ENCODE assay signal across 13 cellular contexts in the genomic region with DNA sequence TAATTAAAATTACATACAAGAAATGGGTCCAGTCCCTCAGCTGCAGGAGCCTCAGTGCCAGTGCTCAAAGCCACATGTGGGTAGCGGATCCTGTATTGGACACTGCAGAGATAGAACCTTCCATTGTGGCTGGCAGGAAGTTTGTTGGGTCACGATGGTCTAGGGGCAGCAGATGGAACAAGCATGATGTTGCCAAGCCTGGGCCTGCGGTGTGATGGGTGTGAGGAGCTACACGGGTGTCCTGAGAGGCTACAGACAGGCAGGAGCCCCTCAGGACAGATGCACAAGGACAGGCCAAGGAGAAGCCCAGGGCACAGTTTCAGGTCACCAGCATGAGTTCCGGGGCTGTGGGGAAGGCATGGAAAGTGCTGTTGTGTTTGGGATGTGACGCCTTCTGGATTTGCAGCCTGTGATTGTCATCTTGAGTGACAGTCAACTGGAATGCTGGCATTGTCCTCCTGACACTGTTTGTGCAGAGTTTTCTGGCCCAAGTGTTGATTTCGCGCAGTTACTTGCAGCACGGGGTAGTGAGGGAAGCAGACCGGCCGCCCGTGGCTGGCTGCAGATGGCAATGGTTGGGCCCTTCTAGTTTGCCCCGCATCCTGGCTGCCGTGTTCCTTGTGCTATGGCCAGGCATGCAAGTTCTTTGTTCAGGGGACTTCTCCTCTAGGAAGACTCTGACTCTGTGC.
"Had no signal": no experiment of that assay in that cellular context is flagged by ENCODE, and none has a peak within 500 bp of the region (broad histone marks: within the 10 kb centered on the region; RNA-seq: fewer than 3 reads in every experiment).

No MANE protein-coding gene starts in this region.

- H3K27me3 ChIP-seq: brain microvascular endothelial cell, foreskin keratinocyte, transverse colon had no signal

- ATAC-seq: foreskin keratinocyte; stimulated activated effector memory CD8-positive, alpha-beta T cell treated with anti-CD3 and anti-CD28 coated beads, Interleukin-12 subunit alpha, Interleukin-12 subunit beta, amount 100 ng/mL, for 72 hours had no signal

- H3K9me3 ChIP-seq: left ventricle myocardium inferior, transverse colon had no signal

- H3K4me3 Mint-ChIP-seq: activated CD4-positive, alpha-beta memory T cell treated with anti-CD3 and anti-CD28 coated beads, Interleukin-2, amount 10 ng/mL, durations not matched to agents 7 days and 5 days; nephron; stimulated activated effector memory CD8-positive, alpha-beta T cell treated with anti-CD3 and anti-CD28 coated beads, Interleukin-12 subunit alpha, Interleukin-12 subunit beta, amount 100 ng/mL, for 72 hours had no signal

- H3K4me1 Mint-ChIP-seq: nephron had no signal

- H3K4me1 ChIP-seq: left ventricle myocardium inferior, transverse colon had no signal

- H3K27me3 Mint-ChIP-seq: activated CD4-positive, alpha-beta memory T cell treated with anti-CD3 and anti-CD28 coated beads, Interleukin-2, amount 10 ng/mL, durations not matched to agents 7 days and 5 days had no signal

- H3K27ac Mint-ChIP-seq: activated CD4-positive, alpha-beta memory T cell treated with anti-CD3 and anti-CD28 coated beads, Interleukin-2, amount 10 ng/mL, durations not matched to agents 7 days and 5 days; nephron; stimulated activated effector memory CD8-positive, alpha-beta T cell treated with anti-CD3 and anti-CD28 coated beads, Interleukin-12 subunit alpha, Interleukin-12 subunit beta, amount 100 ng/mL, for 72 hours had no signal

- H3K27ac ChIP-seq: brain microvascular endothelial cell, foreskin keratinocyte, left ventricle myocardium inferior, skin epidermis, transverse colon had no signal

- DNase-seq: activated CD4-positive, alpha-beta memory T cell treated with anti-CD3 and anti-CD28 coated beads, Interleukin-2, amount 10 ng/mL, durations not matched to agents 7 days and 5 days; activated CD8-positive, alpha-beta memory T cell treated with anti-CD3 and anti-CD28 coated beads, Interleukin-2, amount 50 U/mL, for 48 hours; activated naive CD4-positive, alpha-beta T cell; brain microvascular endothelial cell; foreskin keratinocyte; islet precursor cell; left ventricle myocardium inferior; mesenchymal stem cell; T1000; transverse colon had no signal

- H3K9me3 Mint-ChIP-seq: activated CD4-positive, alpha-beta memory T cell treated with anti-CD3 and anti-CD28 coated beads, Interleukin-2, amount 10 ng/mL, durations not matched to agents 7 days and 5 days; nephron; stimulated activated effector memory CD8-positive, alpha-beta T cell treated with anti-CD3 and anti-CD28 coated beads, Interleukin-12 subunit alpha, Interleukin-12 subunit beta, amount 100 ng/mL, for 72 hours had no signal

- H3K36me3 Mint-ChIP-seq: stimulated activated effector memory CD8-positive, alpha-beta T cell treated with anti-CD3 and anti-CD28 coated beads, Interleukin-12 subunit alpha, Interleukin-12 subunit beta, amount 100 ng/mL, for 72 hours had no signal
